In the genomic region with DNA sequence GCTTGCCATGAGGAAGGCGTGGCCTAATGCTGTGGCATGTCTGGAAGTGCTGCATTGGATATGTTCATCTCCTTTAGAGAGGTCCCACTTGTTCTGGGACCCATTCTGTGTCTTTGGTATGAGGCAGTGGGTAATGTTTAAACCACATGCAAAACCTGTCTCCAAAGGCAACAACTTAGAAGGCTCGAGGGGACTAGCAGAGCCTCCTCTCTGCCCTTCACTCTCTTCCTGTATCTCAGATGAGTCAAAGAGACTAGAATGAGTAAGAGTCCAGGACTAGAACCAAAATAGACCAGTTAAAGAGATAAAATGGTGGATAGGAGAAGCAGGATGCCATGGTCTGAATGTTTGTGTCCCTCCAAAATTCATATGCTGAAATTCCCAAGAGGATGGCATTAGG, we compare ENCODE assay signal across 15 cellular contexts.
A peak's percentile ranks its signal among the peaks of the same experiment; 100 is the strongest.
DNase-seq lines count a peak whose midpoint lies in the region; ATAC-seq lines count a peak whose summit lies in the region.
"Had no signal": no experiment of that assay in that cellular context is flagged by ENCODE, and none has a peak within 500 bp of the region (broad histone marks: within the 10 kb centered on the region; RNA-seq: fewer than 3 reads in every experiment).

No MANE protein-coding gene starts in this region.

- ATAC-seq in GM18502 (IDR thresholded peaks at IDR 0.05; ENCODE audit: poor library complexity, unreplicated experiment) (peak; percentile 90), GM19438 (IDR thresholded peaks at IDR 0.05; ENCODE audit: low read depth, unreplicated experiment) (peak; percentile 71), HG02759 (IDR thresholded peaks at IDR 0.05; ENCODE audit: unreplicated experiment) (peak; percentile 92), HG03342 (IDR thresholded peaks at IDR 0.05; ENCODE audit: unreplicated experiment) (peak; percentile 94)
- no peak for ATAC-seq in naive thymus-derived CD8-positive, alpha-beta T cell
- ATAC-seq: Right ventricle myocardium inferior had no signal

- H3K4me1 Mint-ChIP-seq in T-helper 2 cell treated with Interferon-gamma antibody and Interleukin-4, amounts not matched to agents 5 μg/mL and 100 μg/mL, for 36 hours (ENCODE audit: low read depth): no peaks in the 10 kb centered on the region
- H3K4me1 Mint-ChIP-seq in naive thymus-derived CD8-positive, alpha-beta T cell: no peaks in the 10 kb centered on the region

- no peak overlapping the region for H3K4me3 Mint-ChIP-seq in T-helper 2 cell treated with Interferon-gamma antibody and Interleukin-4, amounts not matched to agents 5 μg/mL and 100 μg/mL, for 36 hours
- H3K4me3 Mint-ChIP-seq in naive thymus-derived CD8-positive, alpha-beta T cell: no peak overlapping the region

- POLR2A ChIA-PET in naive thymus-derived CD8-positive, alpha-beta T cell (lab: Charles Lee): no interaction called here

- no peaks in the 10 kb centered on the region for H3K9me3 Mint-ChIP-seq in T-helper 2 cell treated with Interferon-gamma antibody and Interleukin-4, amounts not matched to agents 5 μg/mL and 100 μg/mL, for 36 hours
- no peaks in the 10 kb centered on the region for H3K9me3 Mint-ChIP-seq in naive thymus-derived CD8-positive, alpha-beta T cell

- no peak for DNase-seq in T-helper 2 cell treated with Interferon-gamma antibody and Interleukin-4, amounts not matched to agents 5 μg/mL and 100 μg/mL, for 36 hours (ENCODE audit: low spot score)
- no peak for DNase-seq in naive thymus-derived CD8-positive, alpha-beta T cell
- DNase-seq in COLO668 (lab: John Stamatoyannopoulos, UW; ENCODE audit: unreplicated experiment) (no peak), NCI-H1048 (lab: John Stamatoyannopoulos, UW) (no peak)
- DNase-seq: Calu3; HCEC 1CT; kidney glomerular epithelial cell; NCI-H1105; NCI-H524 treated with DMSO at 0.1 percent for 48 hours; stimulated activated CD4-positive, alpha-beta T cell treated with anti-CD3 and anti-CD28 coated beads, Interleukin-2, amount 100 ng/mL, for 24 hours had no signal

- H3K36me3 Mint-ChIP-seq in T-helper 2 cell treated with Interferon-gamma antibody and Interleukin-4, amounts not matched to agents 5 μg/mL and 100 μg/mL, for 36 hours (ENCODE audit: low read depth): no peaks in the 10 kb centered on the region
- H3K36me3 Mint-ChIP-seq in naive thymus-derived CD8-positive, alpha-beta T cell: no peaks in the 10 kb centered on the region

- H3K27ac Mint-ChIP-seq in T-helper 2 cell treated with Interferon-gamma antibody and Interleukin-4, amounts not matched to agents 5 μg/mL and 100 μg/mL, for 36 hours: no peak overlapping the region
- H3K27ac Mint-ChIP-seq in naive thymus-derived CD8-positive, alpha-beta T cell: no peak overlapping the region

- peaks cover 4% of the 10 kb centered on the region for H3K27me3 Mint-ChIP-seq in T-helper 2 cell treated with Interferon-gamma antibody and Interleukin-4, amounts not matched to agents 5 μg/mL and 100 μg/mL, for 36 hours (ENCODE audit: low read depth)
- H3K27me3 Mint-ChIP-seq in naive thymus-derived CD8-positive, alpha-beta T cell: peaks cover 9 to 25% (median 14%) of the 10 kb centered on the region in 5 donors

Comparison
In these comparisons a context has a peak if more than half of its experiments do, and no peak if none do; other contexts are left out.
1. ATAC-seq: peak in GM18502 (single experiment), GM19438 (single experiment), HG02759 (single experiment) and HG03342 (single experiment); none in naive thymus-derived CD8-positive, alpha-beta T cell (0 of 2).